ENCODE assay signal across 13 cellular contexts in the genomic region with DNA sequence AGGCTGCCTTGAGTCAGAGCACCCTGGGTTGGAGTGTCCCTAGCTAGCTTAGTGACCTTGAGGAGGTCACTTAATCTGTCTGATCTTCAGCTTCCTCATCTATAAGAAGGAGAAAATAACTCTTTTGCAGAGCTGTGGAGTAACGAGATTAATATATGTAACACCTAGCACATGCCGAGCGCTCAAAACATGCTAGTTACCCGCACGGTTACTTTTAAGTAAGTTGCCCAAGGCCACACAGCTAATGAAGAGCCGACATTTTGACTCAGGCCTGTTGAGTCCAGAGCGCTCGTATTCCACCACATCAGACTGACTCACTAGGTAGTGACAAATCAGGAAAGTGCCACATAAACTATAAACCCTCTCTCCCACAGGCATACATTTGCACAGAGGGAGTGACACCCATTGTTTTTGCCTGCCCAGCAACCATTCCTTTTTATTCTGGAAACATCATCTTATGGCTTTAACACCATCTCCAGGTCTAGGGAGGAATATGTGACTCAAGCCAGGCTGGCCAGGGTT. TPM values are rescaled to one million over a fixed set of nuclear protein-coding genes. Genes with fewer than 3 reads are reported as not detected.
A peak's percentile ranks its signal among the peaks of the same experiment; 100 is the strongest.
DNase-seq lines count a peak whose midpoint lies in the region; ATAC-seq and TF ChIP-seq lines count a peak whose summit lies in the region.
"Had no signal": no experiment of that assay in that cellular context is flagged by ENCODE, and none has a peak within 500 bp of the region (broad histone marks: within the 10 kb centered on the region; RNA-seq: fewer than 3 reads in every experiment).

No MANE protein-coding gene starts in this region.

- H3K27ac Mint-ChIP-seq in activated T-helper 1 cell treated with anti-CD3 and anti-CD28 coated beads, Interleukin-12 subunit alpha, Interleukin-12 subunit beta, Interleukin-2, Interleukin-4 antibody, amounts not matched to agents 30 ng/mL and 10 ng/mL and 1 ng/mL, durations not matched to agents 14 hours and 24 hours and 36 hours: peak overlapping the region; percentile 73

- H3K4me1 Mint-ChIP-seq in activated T-helper 1 cell treated with anti-CD3 and anti-CD28 coated beads, Interleukin-12 subunit alpha, Interleukin-12 subunit beta, Interleukin-2, Interleukin-4 antibody, amounts not matched to agents 30 ng/mL and 10 ng/mL and 1 ng/mL, durations not matched to agents 14 hours and 24 hours and 36 hours (ENCODE audit: low read depth): peaks cover 91% of the 10 kb centered on the region

- H3K36me3 Mint-ChIP-seq in activated T-helper 1 cell treated with anti-CD3 and anti-CD28 coated beads, Interleukin-12 subunit alpha, Interleukin-12 subunit beta, Interleukin-2, Interleukin-4 antibody, amounts not matched to agents 30 ng/mL and 10 ng/mL and 1 ng/mL, durations not matched to agents 14 hours and 24 hours and 36 hours (ENCODE audit: low read depth): no peaks in the 10 kb centered on the region

- peaks cover 51% of the 10 kb centered on the region for H3K4me1 ChIP-seq in vagina
- peaks cover 35% of the 10 kb centered on the region for H3K4me1 ChIP-seq in body of pancreas

- H3K27ac ChIP-seq in vagina: peak overlapping the region; percentile 69
- H3K27ac ChIP-seq in body of pancreas: no peak overlapping the region
- H3K27ac ChIP-seq: upper lobe of left lung had no signal

- TF ChIP-seq CTCF in vagina (IDR thresholded peaks at IDR 0.05) (no peak), body of pancreas (IDR thresholded peaks at IDR 0.05) (no peak)

- H3K9me3 ChIP-seq in vagina (no peaks in the 10 kb centered on the region), body of pancreas (no peaks in the 10 kb centered on the region)
- H3K9me3 ChIP-seq: gastroesophageal sphincter, upper lobe of left lung had no signal

- no peaks in the 10 kb centered on the region for H3K27me3 ChIP-seq in vagina
- H3K27me3 ChIP-seq in body of pancreas: no peaks in the 10 kb centered on the region
- H3K27me3 ChIP-seq: gastroesophageal sphincter, upper lobe of left lung had no signal

- H3K27me3 Mint-ChIP-seq in activated T-helper 1 cell treated with anti-CD3 and anti-CD28 coated beads, Interleukin-12 subunit alpha, Interleukin-12 subunit beta, Interleukin-2, Interleukin-4 antibody, amounts not matched to agents 30 ng/mL and 10 ng/mL and 1 ng/mL, durations not matched to agents 14 hours and 24 hours and 36 hours (ENCODE audit: insufficient read depth): no peaks in the 10 kb centered on the region

- peak; percentile 52 for DNase-seq in stimulated activated CD4-positive, alpha-beta T cell treated with anti-CD3 and anti-CD28 coated beads, Interleukin-1b, Interleukin-23, amount 100 ng/mL, for 48 hours
- no peak for DNase-seq in stimulated activated CD4-positive, alpha-beta T cell treated with anti-CD3 and anti-CD28 coated beads, Interleukin-12 subunit alpha, Interleukin-12 subunit beta, amount 100 ng/mL, for 4 hours
- no peak for DNase-seq in activated T-helper 1 cell treated with anti-CD3 and anti-CD28 coated beads, Interleukin-12 subunit alpha, Interleukin-12 subunit beta, Interleukin-2, Interleukin-4 antibody, amounts not matched to agents 30 ng/mL and 10 ng/mL and 1 ng/mL, durations not matched to agents 14 hours and 24 hours and 36 hours (ENCODE audit: low spot score)
- DNase-seq in hepatic stellate cell (ENCODE audit: low spot score) (peak; percentile 66), vagina (ENCODE audit: extremely low spot score in 2 of 2) (no peak), body of pancreas (no peak), HuH-7.5 (ENCODE audit: low spot score) (no peak)
- DNase-seq: COR-L47; NK-92 treated with Interleukin-12 subunit alpha and Interleukin-12 subunit beta, amount 100 ng/mL, for 24 hours; retina; upper lobe of left lung had no signal

- 90 to 96% methylated on average over 8 of the region's 8 CpGs for WGBS in body of pancreas, 2 donors

- no peaks in the 10 kb centered on the region for H3K36me3 ChIP-seq in vagina
- no peaks in the 10 kb centered on the region for H3K36me3 ChIP-seq in body of pancreas (replicated peaks in 1 of 2; ENCODE audit: insufficient read depth in 1 of 2, low read depth in 2 of 2)
- H3K36me3 ChIP-seq: gastroesophageal sphincter, upper lobe of left lung had no signal

- ATAC-seq in body of pancreas (no peak), GM19324 (IDR thresholded peaks at IDR 0.05; ENCODE audit: low FRiP score, unreplicated experiment) (no peak)
- ATAC-seq: gastroesophageal sphincter had no signal

- no peak for TF ChIP-seq POLR2A in vagina (IDR thresholded peaks at IDR 0.05)
- no peak for TF ChIP-seq POLR2A in body of pancreas (IDR thresholded peaks at IDR 0.05)

- H3K4me3 ChIP-seq in vagina (no peak overlapping the region), body of pancreas (no peak overlapping the region)
- H3K4me3 ChIP-seq: gastroesophageal sphincter, upper lobe of left lung had no signal

- H3K9me3 Mint-ChIP-seq in activated T-helper 1 cell treated with anti-CD3 and anti-CD28 coated beads, Interleukin-12 subunit alpha, Interleukin-12 subunit beta, Interleukin-2, Interleukin-4 antibody, amounts not matched to agents 30 ng/mL and 10 ng/mL and 1 ng/mL, durations not matched to agents 14 hours and 24 hours and 36 hours: no peaks in the 10 kb centered on the region

- intact Hi-C loops in activated T-helper 1 cell treated with anti-CD3 and anti-CD28 coated beads, Interleukin-12 subunit alpha, Interleukin-12 subunit beta, Interleukin-2, Interleukin-4 antibody, amounts not matched to agents 30 ng/mL and 10 ng/mL and 1 ng/mL, durations not matched to agents 14 hours and 24 hours and 36 hours (cut with micrococcal nuclease): loop anchor here (1.0 to 10.0 kb wide), 13 partner anchors 15 to 527 kb away; a partner anchor contains a TSS
- intact Hi-C loops in vagina (cut with DNase I) (no loop called here), body of pancreas (cut with DNase I) (no loop called here)

- H3K4me3 Mint-ChIP-seq in activated T-helper 1 cell treated with anti-CD3 and anti-CD28 coated beads, Interleukin-12 subunit alpha, Interleukin-12 subunit beta, Interleukin-2, Interleukin-4 antibody, amounts not matched to agents 30 ng/mL and 10 ng/mL and 1 ng/mL, durations not matched to agents 14 hours and 24 hours and 36 hours: no peak overlapping the region

RNA-seq across cellular contexts. Expression of a gene that starts 42.4 kb away (rescaled TPM):
- total RNA-seq in activated T-helper 1 cell treated with anti-CD3 and anti-CD28 coated beads, Interleukin-12 subunit alpha, Interleukin-12 subunit beta, Interleukin-2, Interleukin-4 antibody, amounts not matched to agents 30 ng/mL and 10 ng/mL and 1 ng/mL, durations not matched to agents 14 hours and 24 hours and 36 hours: 449 and 458 TPM in 2 replicates
- 347 TPM for total RNA-seq in vagina
- total RNA-seq in body of pancreas: 10 to 100 TPM; 28.5 to 30.3 TPM

Comparison
In these comparisons a context has a peak if more than half of its experiments do, and no peak if none do; other contexts are left out.
1. DNase-seq: peak in stimulated activated CD4-positive, alpha-beta T cell treated with anti-CD3 and anti-CD28 coated beads, Interleukin-1b, Interleukin-23, amount 100 ng/mL, for 48 hours (single experiment) and hepatic stellate cell (single experiment); none in stimulated activated CD4-positive, alpha-beta T cell treated with anti-CD3 and anti-CD28 coated beads, Interleukin-12 subunit alpha, Interleukin-12 subunit beta, amount 100 ng/mL, for 4 hours (single experiment), activated T-helper 1 cell treated with anti-CD3 and anti-CD28 coated beads, Interleukin-12 subunit alpha, Interleukin-12 subunit beta, Interleukin-2, Interleukin-4 antibody, amounts not matched to agents 30 ng/mL and 10 ng/mL and 1 ng/mL, durations not matched to agents 14 hours and 24 hours and 36 hours (single experiment), vagina (0 of 2), body of pancreas (0 of 4) and HuH-7.5 (single experiment).
2. RNA of a gene that starts 42.4 kb away (total RNA-seq): 449 to 458 TPM in activated T-helper 1 cell treated with anti-CD3 and anti-CD28 coated beads, Interleukin-12 subunit alpha, Interleukin-12 subunit beta, Interleukin-2, Interleukin-4 antibody, amounts not matched to agents 30 ng/mL and 10 ng/mL and 1 ng/mL, durations not matched to agents 14 hours and 24 hours and 36 hours and 347 TPM in vagina (single experiment); 28.5 to 30.3 TPM in body of pancreas; every median in the first group is over 10 times any median in the second.